ENCODE assay signal across 12 cellular contexts in the genomic region with DNA sequence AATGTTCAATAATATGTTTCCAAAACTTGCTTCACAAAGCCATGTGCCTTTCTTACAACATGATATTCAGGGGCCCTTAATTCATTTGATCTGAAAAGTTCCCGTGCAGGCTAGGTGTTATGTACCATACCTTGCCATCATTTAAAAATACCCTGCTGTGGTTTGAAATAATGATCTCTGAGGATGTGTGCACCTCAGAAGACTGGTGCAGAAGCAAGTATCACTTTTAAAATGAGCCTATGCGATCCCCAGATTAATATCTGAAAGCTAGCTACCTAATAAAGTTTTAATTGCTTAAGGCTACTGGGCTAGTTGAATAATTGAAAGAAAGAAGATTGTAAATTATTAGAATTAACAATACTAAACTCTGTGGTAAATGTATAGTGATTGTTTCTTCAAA.
"Had no signal": no experiment of that assay in that cellular context is flagged by ENCODE, and none has a peak within 500 bp of the region (broad histone marks: within the 10 kb centered on the region; RNA-seq: fewer than 3 reads in every experiment).

No MANE protein-coding gene starts in this region.

- H3K9me3 ChIP-seq: heart left ventricle had no signal

- H3K4me3 ChIP-seq: heart left ventricle had no signal

- H3K27ac ChIP-seq: heart left ventricle had no signal

- DNase-seq: activated CD4-positive, alpha-beta T cell treated with anti-CD3 and anti-CD28 coated beads, Interleukin-2, amount 50 U/mL, for 4 hours; activated effector memory CD4-positive, alpha-beta T cell treated with Interleukin-2 at 50 U/mL for 16 hours; activated T-cell treated with anti-CD3 and anti-CD28 coated beads, Interleukin-2, amount 50 U/mL, for 24 hours; amniotic stem cell; effector memory CD4-positive, alpha-beta T cell; heart left ventricle; left colon; naive thymus-derived CD4-positive, alpha-beta T cell; stimulated activated CD4-positive, alpha-beta T cell treated with anti-CD3 and anti-CD28 coated beads, Interleukin-15, amount 100 ng/mL, for 24 hours; stimulated activated CD4-positive, alpha-beta T cell treated with anti-CD3 and anti-CD28 coated beads, Interleukin-4, amount 100 ng/mL, for 24 hours; stimulated activated naive CD8-positive, alpha-beta T cell treated with anti-CD3 and anti-CD28 coated beads, Interleukin-15, amount 100 ng/mL, for 72 hours had no signal

- H3K36me3 ChIP-seq: heart left ventricle had no signal

- ATAC-seq: activated naive CD4-positive, alpha-beta T cell treated with anti-CD3 and anti-CD28 coated beads, Interleukin-2, amount 50 U/mL, for 72 hours; heart left ventricle; left colon; naive thymus-derived CD4-positive, alpha-beta T cell; stimulated activated naive CD8-positive, alpha-beta T cell treated with anti-CD3 and anti-CD28 coated beads, Interleukin-15, amount 100 ng/mL, for 72 hours had no signal
